21 cellular contexts compared by ENCODE assay signal in genomic region chr6:40774932-40775331, GRCh38.
DNase-seq lines count a peak whose midpoint lies in the region; ATAC-seq and TF ChIP-seq lines count a peak whose summit lies in the region.
"Had no signal": no experiment of that assay in that cellular context is flagged by ENCODE, and none has a peak within 500 bp of the region (broad histone marks: within the 10 kb centered on the region; RNA-seq: fewer than 3 reads in every experiment).

No MANE protein-coding gene starts in this region.

- peaks cover 7% of the 10 kb centered on the region for H3K27me3 Mint-ChIP-seq in chondrocyte (ENCODE audit: low read depth)
- peaks cover 6% of the 10 kb centered on the region for H3K27me3 Mint-ChIP-seq in HFFc6 (ENCODE audit: insufficient read depth)

- DNase-seq in AG09309 (ENCODE audit: low read depth) (no peak), NCI-H146 treated with DMSO at 0.1 percent for 48 hours (lab: John Stamatoyannopoulos, UW; ENCODE audit: unreplicated experiment) (peak; percentile 16), chondrocyte (ENCODE audit: low spot score) (no peak), NCI-H2107 treated with DMSO at 0.1 percent for 48 hours (lab: John Stamatoyannopoulos, UW; ENCODE audit: unreplicated experiment) (no peak), NCI-H1930 (lab: John Stamatoyannopoulos, UW) (no peak), HFFc6 (no peak)
- DNase-seq: activated CD8-positive, alpha-beta memory T cell treated with anti-CD3 and anti-CD28 coated beads for 24 hours; activated naive CD8-positive, alpha-beta T cell treated with anti-CD3 and anti-CD28 coated beads, Interleukin-2, amount 50 U/mL, for 24 hours; dorsolateral prefrontal cortex; glutamatergic neuron; GOT3; naive thymus-derived CD4-positive, alpha-beta T cell; NCI-H1694; NCI-H446 treated with DMSO at 0.1 percent for 48 hours; stimulated activated CD4-positive, alpha-beta T cell treated with anti-CD3 and anti-CD28 coated beads, Interleukin-4, amount 100 ng/mL, for 4 hours; stimulated activated CD8-positive, alpha-beta memory T cell treated with anti-CD3 and anti-CD28 coated beads, Interleukin-4, amount 100 ng/mL, for 48 hours; substantia nigra had no signal

- peaks cover 2% of the 10 kb centered on the region for H3K36me3 Mint-ChIP-seq in chondrocyte (ENCODE audit: low read depth)
- H3K36me3 Mint-ChIP-seq in HFFc6 (ENCODE audit: low read depth), result no peaks in the 10 kb centered on the region
- H3K36me3 Mint-ChIP-seq: naive thymus-derived CD4-positive, alpha-beta T cell had no signal

- H3K27ac Mint-ChIP-seq in chondrocyte (ENCODE audit: unreplicated experiment) (no peak overlapping the region), HFFc6 (no peak overlapping the region)
- H3K27ac Mint-ChIP-seq: activated naive CD8-positive, alpha-beta T cell treated with anti-CD3 and anti-CD28 coated beads, Interleukin-2, amount 50 U/mL, for 24 hours; naive thymus-derived CD4-positive, alpha-beta T cell; T-helper 1 cell treated with Interleukin-12 subunit alpha and Interleukin-12 subunit beta and Interleukin-4 antibody, amounts not matched to agents 30 μg/mL and 1 μg/mL, for 36 hours had no signal

- TF ChIP-seq CTCF in AG09309 (IDR thresholded peaks at IDR 0.05; ENCODE audit: control insufficient read depth, insufficient read depth, low read depth, low read length, missing control alignments) (peak; percentile 8), GM12873 (IDR thresholded peaks at IDR 0.05; ENCODE audit: insufficient read depth, low read depth, low read length, missing control alignments) (peak; percentile 53), chondrocyte (IDR thresholded peaks at IDR 0.05) (peak; percentile 18), HFFc6 (IDR thresholded peaks at IDR 0.05) (no peak; the same call in 1 of the 2 replicates)

- H3K4me3 ChIP-seq in AG09309 (ENCODE audit: control insufficient read depth, low read depth, low read length), result no peak overlapping the region
- H3K4me3 ChIP-seq: dorsolateral prefrontal cortex, esophagus muscularis mucosa had no signal

- no peak for ATAC-seq in HG03460 (IDR thresholded peaks at IDR 0.05; ENCODE audit: unreplicated experiment)
- ATAC-seq: activated naive CD8-positive, alpha-beta T cell treated with anti-CD3 and anti-CD28 coated beads, Interleukin-2, amount 50 U/mL, for 24 hours; naive thymus-derived CD4-positive, alpha-beta T cell had no signal

- H3K9me3 Mint-ChIP-seq in chondrocyte (ENCODE audit: low read depth) (peaks cover 14% of the 10 kb centered on the region), HFFc6 (no peaks in the 10 kb centered on the region)
- H3K9me3 Mint-ChIP-seq: T-helper 1 cell treated with Interleukin-12 subunit alpha and Interleukin-12 subunit beta and Interleukin-4 antibody, amounts not matched to agents 30 μg/mL and 1 μg/mL, for 36 hours had no signal

- H3K4me3 Mint-ChIP-seq in chondrocyte (ENCODE audit: unreplicated experiment) (no peak overlapping the region), HFFc6 (no peak overlapping the region)
- H3K4me3 Mint-ChIP-seq: activated naive CD8-positive, alpha-beta T cell treated with anti-CD3 and anti-CD28 coated beads, Interleukin-2, amount 50 U/mL, for 24 hours; naive thymus-derived CD4-positive, alpha-beta T cell; T-helper 1 cell treated with Interleukin-12 subunit alpha and Interleukin-12 subunit beta and Interleukin-4 antibody, amounts not matched to agents 30 μg/mL and 1 μg/mL, for 36 hours had no signal

- peaks cover 3% of the 10 kb centered on the region for H3K4me1 Mint-ChIP-seq in chondrocyte (ENCODE audit: low read depth)
- H3K4me1 Mint-ChIP-seq in HFFc6 (ENCODE audit: low read depth), result no peaks in the 10 kb centered on the region
- H3K4me1 Mint-ChIP-seq: activated naive CD8-positive, alpha-beta T cell treated with anti-CD3 and anti-CD28 coated beads, Interleukin-2, amount 50 U/mL, for 24 hours; naive thymus-derived CD4-positive, alpha-beta T cell had no signal
